ENCODE assay signal across 19 cellular contexts in genomic region chr1:30691480-30691879, GRCh38. TPM values are rescaled to one million over a fixed set of nuclear protein-coding genes. Genes with fewer than 3 reads are reported as not detected.
DNase-seq lines count a peak whose midpoint lies in the region; ATAC-seq lines count a peak whose summit lies in the region.
"Had no signal": no experiment of that assay in that cellular context is flagged by ENCODE, and none has a peak within 500 bp of the region (broad histone marks: within the 10 kb centered on the region; RNA-seq: fewer than 3 reads in every experiment).

No MANE protein-coding gene starts in this region.

- H3K27me3 Mint-ChIP-seq in central memory CD8-positive, alpha-beta T cell = peaks cover 59% of the 10 kb centered on the region

- no peaks in the 10 kb centered on the region for H3K9me3 Mint-ChIP-seq in central memory CD8-positive, alpha-beta T cell
- H3K9me3 Mint-ChIP-seq: IgD-negative memory B cell had no signal

- H3K27ac Mint-ChIP-seq in central memory CD8-positive, alpha-beta T cell (ENCODE audit: low read depth) = peak overlapping the region; percentile 67
- H3K27ac Mint-ChIP-seq: CD4-positive, CD25-positive, alpha-beta regulatory T cell; IgD-negative memory B cell had no signal

- H3K36me3 Mint-ChIP-seq in central memory CD8-positive, alpha-beta T cell (ENCODE audit: insufficient read depth) = peaks cover 2% of the 10 kb centered on the region
- H3K36me3 Mint-ChIP-seq: CD4-positive, CD25-positive, alpha-beta regulatory T cell had no signal

- no peak for ATAC-seq in Right ventricle myocardium superior (ENCODE audit: poor library complexity)
- ATAC-seq in central memory CD8-positive, alpha-beta T cell (replicated peaks; ENCODE audit: extremely low read depth, poor library complexity, severe bottlenecking) = no peak
- ATAC-seq: GM12878, HCT116, PC-3, Right ventricle myocardium inferior had no signal

- DNase-seq in cardiac septum (ENCODE audit: low spot score) = peak; percentile 33
- no peak for DNase-seq in Right ventricle myocardium superior
- no peak for DNase-seq in central memory CD8-positive, alpha-beta T cell (ENCODE audit: low spot score in 2 of 2)
- DNase-seq in posterior vena cava (ENCODE audit: low spot score) = peak; percentile 62
- DNase-seq in HUDEP-2 (lab: John Stamatoyannopoulos, UW; ENCODE audit: unreplicated experiment in 76 of 76) = no peak
- DNase-seq in GF-D8 (lab: John Stamatoyannopoulos, UW) = no peak
- no peak for DNase-seq in NCI-H446 treated with DMSO at 0.1 percent for 48 hours (lab: John Stamatoyannopoulos, UW)
- DNase-seq: CD4-positive, CD25-positive, alpha-beta regulatory T cell; DMS53; NCI-H1048; NCI-H1694; NCI-H2029 treated with DMSO at 0.1 percent for 48 hours; NCI-H510A; NK-92 treated with Interleukin-12 subunit alpha and Interleukin-12 subunit beta, amount 100 ng/mL, for 24 hours; PC-3 had no signal

- H3K4me3 Mint-ChIP-seq in central memory CD8-positive, alpha-beta T cell = no peak overlapping the region
- H3K4me3 Mint-ChIP-seq: CD4-positive, CD25-positive, alpha-beta regulatory T cell; IgD-negative memory B cell had no signal

- intact Hi-C loops in cardiac septum (cut with DNase I) (no loop called here), Right ventricle myocardium superior (cut with DNase I) (no loop called here), posterior vena cava (cut with DNase I) (no loop called here)

- no peaks in the 10 kb centered on the region for H3K4me1 Mint-ChIP-seq in central memory CD8-positive, alpha-beta T cell

RNA-seq across cellular contexts. Expression of gene MATN1, which starts 31.9 kb away (rescaled TPM):
- total RNA-seq in cardiac septum (not detected), Right ventricle myocardium superior (not detected), posterior vena cava (not detected)
- total RNA-seq: PC-3, Right ventricle myocardium inferior had no signal

Comparison
In these comparisons a context has a peak if more than half of its experiments do, and no peak if none do; other contexts are left out.
1. DNase-seq: peak in cardiac septum (single experiment) and posterior vena cava (single experiment); none in Right ventricle myocardium superior (single experiment), central memory CD8-positive, alpha-beta T cell (0 of 2), HUDEP-2 (0 of 76), GF-D8 (single experiment) and NCI-H446 treated with DMSO at 0.1 percent for 48 hours (single experiment).